ENCODE assay signal across 8 cellular contexts in genomic region chr7:67625257-67625713, GRCh38.
DNase-seq lines count a peak whose midpoint lies in the region; ATAC-seq and TF ChIP-seq lines count a peak whose summit lies in the region.

No MANE protein-coding gene starts in this region.

- no peak overlapping the region for H3K27ac ChIP-seq in SK-N-SH (ENCODE audit: low read depth in 2 of 2, low read length in 1 of 2)

- peak overlapping the region; percentile 34 for H3K4me2 ChIP-seq in SK-N-SH

- H3K27ac Mint-ChIP-seq in endothelial cell (ENCODE audit: unreplicated experiment): no peak overlapping the region

- peak; percentile 82 for TF ChIP-seq CTCF in GM12873 (IDR thresholded peaks at IDR 0.05; ENCODE audit: insufficient read depth, low read depth, low read length, missing control alignments)
- peak; percentile 81 for TF ChIP-seq CTCF in SK-N-SH (IDR thresholded peaks at IDR 0.05)
- TF ChIP-seq CTCF in endothelial cell (IDR thresholded peaks at IDR 0.05; ENCODE audit: unreplicated experiment): peak; percentile 54

- peaks cover 2% of the 10 kb centered on the region for H3K27me3 Mint-ChIP-seq in endothelial cell (ENCODE audit: unreplicated experiment)

- no peaks in the 10 kb centered on the region for H3K9me2 ChIP-seq in SK-N-SH

- H4K20me1 ChIP-seq in SK-N-SH (ENCODE audit: insufficient read depth): no peaks in the 10 kb centered on the region

- DNase-seq in ACHN (peak; percentile 65), NCI-H1092 treated with DMSO at 0.1 percent for 48 hours (lab: John Stamatoyannopoulos, UW) (peak; percentile 88), SK-N-SH (peak; percentile 86), endothelial cell (ENCODE audit: low spot score) (no peak), lung microvascular endothelial cell (ENCODE audit: low read depth in 2 of 2) (peak; percentile 15 to 26), stromal cell of bone marrow (ENCODE audit: low read depth) (peak; percentile 54)

- TF ChIP-seq EP300 in SK-N-SH (IDR thresholded peaks at IDR 0.05; ENCODE audit: borderline replicate concordance in 1 of 2, low read depth in 1 of 2, low read length in 1 of 2): 0 out of 4 replicates have a peak, but pooled peaks of 1 of the 2 experiments have one; percentile 11

- in situ Hi-C loops in ACHN (cut with HindIII; ENCODE audit: low pct_ligation_motif_present, low pct_unique_long_range_greater_than_20kb, low sequenced_read_pairs): no loop called here

- H3K79me2 ChIP-seq in SK-N-SH (ENCODE audit: insufficient read depth): no peaks in the 10 kb centered on the region

- POLR2A ChIA-PET in SK-N-SH (lab: Yijun Ruan, JAX): interaction anchor here (1.1 kb wide), 2 partner anchors 141 to 222 kb away, joined by 3 to 4 read pairs; no protein-coding TSS in a partner anchor

- H3K9ac ChIP-seq in SK-N-SH: no peak overlapping the region

- TF ChIP-seq RAD21 in SK-N-SH (IDR thresholded peaks at IDR 0.05; ENCODE audit: low read length): peak; percentile 98

- CTCF ChIA-PET in SK-N-SH (lab: Yijun Ruan, JAX): interaction anchor here (0.5 to 3.4 kb wide), 88 partner anchors 8 to 1982 kb away, joined by 3 to 75 read pairs (median 4); no protein-coding TSS in a partner anchor

- H3K27me3 ChIP-seq in SK-N-SH (ENCODE audit: insufficient read depth): no peaks in the 10 kb centered on the region

- H3K4me3 ChIP-seq in SK-N-SH (ENCODE audit: low read depth in 2 of 2, low read length in 1 of 2): peak overlapping the region; percentile 21 to 42; a peak in 2 of 4 replicates

- no peaks in the 10 kb centered on the region for H3K4me1 Mint-ChIP-seq in endothelial cell (ENCODE audit: unreplicated experiment)

- no peaks in the 10 kb centered on the region for H3K36me3 ChIP-seq in SK-N-SH (replicated peaks in 1 of 2; ENCODE audit: control insufficient read depth in 1 of 2, insufficient read depth in 2 of 2, low read length in 1 of 2)

- WGBS in SK-N-SH (ENCODE audit: low lambda C conversion rate): 14% methylated on average over 15 of the region's 15 CpGs

- H3K4me1 ChIP-seq in SK-N-SH (ENCODE audit: control insufficient read depth in 1 of 2, insufficient read depth in 2 of 2, low read depth in 1 of 2, low read length in 1 of 2): peaks cover 0 to 11% of the 10 kb centered on the region in 2 experiments; a peak in 1 of 4 replicates

- no peaks in the 10 kb centered on the region for H3K9me3 ChIP-seq in SK-N-SH

- H3K9me3 Mint-ChIP-seq in endothelial cell (ENCODE audit: unreplicated experiment): peaks cover 50% of the 10 kb centered on the region

- no peak overlapping the region for H2AFZ ChIP-seq in SK-N-SH (ENCODE audit: low read depth)

- no peaks in the 10 kb centered on the region for H3F3A ChIP-seq in SK-N-SH (replicated peaks; ENCODE audit: insufficient read depth)

- H3K4me3 Mint-ChIP-seq in endothelial cell (ENCODE audit: unreplicated experiment): no peak overlapping the region

- peaks cover 23% of the 10 kb centered on the region for H3K36me3 Mint-ChIP-seq in endothelial cell (ENCODE audit: low read depth, unreplicated experiment)

- ATAC-seq in GM21360 (IDR thresholded peaks at IDR 0.05; ENCODE audit: unreplicated experiment): no peak

TF ChIP-seq in SK-N-SH, 30 proteins besides CTCF, POLR2A, EP300 and RAD21:
- peak; percentile 63; the same call in 1 of the 2 replicates for TF ChIP-seq RCOR1 (IDR thresholded peaks at IDR 0.05; ENCODE audit: low read length)
- no peak for TF ChIP-seq PBX3 (IDR thresholded peaks at IDR 0.05)
- peak; percentile 37 for TF ChIP-seq GATA2 (CRISPR knock-in tag; IDR thresholded peaks at IDR 0.05)
- no peak for TF ChIP-seq JUND (IDR thresholded peaks at IDR 0.05)
- TF ChIP-seq MEF2A (IDR thresholded peaks at IDR 0.05; ENCODE audit: borderline replicate concordance, low read depth): no peak
- no peak for TF ChIP-seq ELF1 (IDR thresholded peaks at IDR 0.05)
- TF ChIP-seq FOXM1 (IDR thresholded peaks at IDR 0.05; ENCODE audit: low read depth): no peak
- peak; percentile 85 for TF ChIP-seq SMC3 (IDR thresholded peaks at IDR 0.05; ENCODE audit: low read depth, low read length)
- TF ChIP-seq CHD2 (IDR thresholded peaks at IDR 0.05; ENCODE audit: low read length, partially characterized antibody): peak; percentile 62
- TF ChIP-seq FOSL2 (IDR thresholded peaks at IDR 0.05; ENCODE audit: borderline replicate concordance, low read depth): no peak
- TF ChIP-seq FOXJ3 (CRISPR knock-in tag; IDR thresholded peaks at IDR 0.05): no peak
- TF ChIP-seq SIN3A (IDR thresholded peaks at IDR 0.05; ENCODE audit: borderline replicate concordance, low read depth, low read length): no peak
- TF ChIP-seq ZBTB33 (IDR thresholded peaks at IDR 0.05; ENCODE audit: borderline replicate concordance, low read depth): no peak
